11 cellular contexts compared by ENCODE assay signal in genomic region chr7:92720604-92721350, GRCh38.
DNase-seq lines count a peak whose midpoint lies in the region; ATAC-seq lines count a peak whose summit lies in the region.
"Had no signal": no experiment of that assay in that cellular context is flagged by ENCODE, and none has a peak within 500 bp of the region (broad histone marks: within the 10 kb centered on the region; RNA-seq: fewer than 3 reads in every experiment).

No MANE protein-coding gene starts in this region.

- H3K27ac Mint-ChIP-seq in activated T-helper 2 cell treated with anti-CD3 and anti-CD28 coated beads, Interferon-gamma antibody, Interleukin-2, Interleukin-4, amounts not matched to agents 10 μg/mL and 5 μg/mL and 100 μg/mL, durations not matched to agents 14 hours and 24 hours and 36 hours, result peak overlapping the region; percentile 42
- H3K27ac Mint-ChIP-seq: type B pancreatic cell had no signal

- no peak for DNase-seq in activated T-helper 2 cell treated with anti-CD3 and anti-CD28 coated beads, Interferon-gamma antibody, Interleukin-2, Interleukin-4, amounts not matched to agents 10 μg/mL and 5 μg/mL and 100 μg/mL, durations not matched to agents 14 hours and 24 hours and 36 hours (ENCODE audit: low spot score)
- DNase-seq in H7 (no peak), occipital lobe (lab: John Stamatoyannopoulos, UW) (no peak), NCI-H187 treated with DMSO at 0.1 percent for 48 hours (lab: John Stamatoyannopoulos, UW) (no peak)
- DNase-seq in activated effector memory CD4-positive, alpha-beta T cell treated with anti-CD3 and anti-CD28 coated beads, Interleukin-2, amount 50 U/mL, for 16 hours, result no peak
- DNase-seq: left lung had no signal

- H3K27me3 ChIP-seq in H7 (ENCODE audit: control insufficient read depth, insufficient read depth, low read length), result no peaks in the 10 kb centered on the region
- H3K27me3 ChIP-seq: left lung had no signal

- ATAC-seq in GM18519 (IDR thresholded peaks at IDR 0.05; ENCODE audit: low FRiP score, unreplicated experiment), result peak; percentile 50
- peak; percentile 64 for ATAC-seq in GM21367 (IDR thresholded peaks at IDR 0.05; ENCODE audit: unreplicated experiment)
- peak; percentile 57 for ATAC-seq in HG03159 (IDR thresholded peaks at IDR 0.05; ENCODE audit: unreplicated experiment)
- ATAC-seq: left lung had no signal

- peaks cover 80% of the 10 kb centered on the region for H3K36me3 Mint-ChIP-seq in activated T-helper 2 cell treated with anti-CD3 and anti-CD28 coated beads, Interferon-gamma antibody, Interleukin-2, Interleukin-4, amounts not matched to agents 10 μg/mL and 5 μg/mL and 100 μg/mL, durations not matched to agents 14 hours and 24 hours and 36 hours (ENCODE audit: low read depth)

- intact Hi-C loops in activated T-helper 2 cell treated with anti-CD3 and anti-CD28 coated beads, Interferon-gamma antibody, Interleukin-2, Interleukin-4, amounts not matched to agents 10 μg/mL and 5 μg/mL and 100 μg/mL, durations not matched to agents 14 hours and 24 hours and 36 hours (cut with micrococcal nuclease), result no loop called here

- H3K9me3 Mint-ChIP-seq in activated T-helper 2 cell treated with anti-CD3 and anti-CD28 coated beads, Interferon-gamma antibody, Interleukin-2, Interleukin-4, amounts not matched to agents 10 μg/mL and 5 μg/mL and 100 μg/mL, durations not matched to agents 14 hours and 24 hours and 36 hours, result no peaks in the 10 kb centered on the region
- H3K9me3 Mint-ChIP-seq: type B pancreatic cell had no signal

- no peaks in the 10 kb centered on the region for H3K27me3 Mint-ChIP-seq in activated T-helper 2 cell treated with anti-CD3 and anti-CD28 coated beads, Interferon-gamma antibody, Interleukin-2, Interleukin-4, amounts not matched to agents 10 μg/mL and 5 μg/mL and 100 μg/mL, durations not matched to agents 14 hours and 24 hours and 36 hours (ENCODE audit: low read depth)
- H3K27me3 Mint-ChIP-seq: type B pancreatic cell had no signal

- H3K4me1 Mint-ChIP-seq in activated T-helper 2 cell treated with anti-CD3 and anti-CD28 coated beads, Interferon-gamma antibody, Interleukin-2, Interleukin-4, amounts not matched to agents 10 μg/mL and 5 μg/mL and 100 μg/mL, durations not matched to agents 14 hours and 24 hours and 36 hours (ENCODE audit: low read depth), result peaks cover 71% of the 10 kb centered on the region

- no peak overlapping the region for H3K4me3 Mint-ChIP-seq in activated T-helper 2 cell treated with anti-CD3 and anti-CD28 coated beads, Interferon-gamma antibody, Interleukin-2, Interleukin-4, amounts not matched to agents 10 μg/mL and 5 μg/mL and 100 μg/mL, durations not matched to agents 14 hours and 24 hours and 36 hours (ENCODE audit: low read depth)
- H3K4me3 Mint-ChIP-seq: type B pancreatic cell had no signal

- no peak overlapping the region for H3K4me3 ChIP-seq in H7 (ENCODE audit: insufficient read depth, low read depth, low read length)
- H3K4me3 ChIP-seq: left lung, smooth muscle cell had no signal

- H3K36me3 ChIP-seq in H7 (replicated peaks; ENCODE audit: control insufficient read depth, insufficient read depth, low read length), result no peaks in the 10 kb centered on the region; the same call in 1 of the 2 replicates
- H3K36me3 ChIP-seq: left lung had no signal
